ENCODE assay signal across 20 cellular contexts in genomic region chr4:56118055-56118454, GRCh38.
A peak's percentile ranks its signal among the peaks of the same experiment; 100 is the strongest.
DNase-seq lines count a peak whose midpoint lies in the region; ATAC-seq and TF ChIP-seq lines count a peak whose summit lies in the region.
"Had no signal": no experiment of that assay in that cellular context is flagged by ENCODE, and none has a peak within 500 bp of the region (broad histone marks: within the 10 kb centered on the region; RNA-seq: fewer than 3 reads in every experiment).

No MANE protein-coding gene starts in this region.

- H3K4me1 ChIP-seq in left lung (no peaks in the 10 kb centered on the region), gastroesophageal sphincter (no peaks in the 10 kb centered on the region)

- TF ChIP-seq POLR2A in gastroesophageal sphincter (IDR thresholded peaks at IDR 0.05), result no peak

- intact Hi-C loops in left lung (cut with DNase I), result no loop called here

- DNase-seq in NCI-H82 (lab: John Stamatoyannopoulos, UW), result peak; percentile 51
- no peak for DNase-seq in NCI-H82 treated with DMSO at 0.1 percent for 48 hours (lab: John Stamatoyannopoulos, UW; ENCODE audit: unreplicated experiment)
- peak; percentile 46 for DNase-seq in NCI-H510A treated with DMSO at 0.1 percent for 48 hours (lab: John Stamatoyannopoulos, UW)
- DNase-seq in left lung, result no peak
- no peak for DNase-seq in DMS79 treated with DMSO at 0.1 percent for 48 hours (lab: John Stamatoyannopoulos, UW)
- no peak for DNase-seq in occipital lobe (lab: John Stamatoyannopoulos, UW)
- DNase-seq: AML-193, DMS53, EL, GF-D8, GOT3, HCEC 1CT, KG1, NCI-H1092, NCI-H1694 treated with DMSO at 0.1 percent for 48 hours, NCI-H446 had no signal

- TF ChIP-seq CTCF in left lung (IDR thresholded peaks at IDR 0.05), result no peak
- TF ChIP-seq CTCF in gastroesophageal sphincter (IDR thresholded peaks at IDR 0.05), result no peak

- H3K9me3 ChIP-seq in left lung (no peaks in the 10 kb centered on the region), gastroesophageal sphincter (no peaks in the 10 kb centered on the region)

- H3K36me3 ChIP-seq in left lung (no peaks in the 10 kb centered on the region), gastroesophageal sphincter (no peaks in the 10 kb centered on the region)

- no peaks in the 10 kb centered on the region for H3K27me3 ChIP-seq in left lung
- H3K27me3 ChIP-seq in gastroesophageal sphincter, result no peaks in the 10 kb centered on the region

- TF ChIP-seq EP300 in gastroesophageal sphincter (IDR thresholded peaks at IDR 0.05), result no peak

- ATAC-seq in left lung (peak; percentile 97), gastroesophageal sphincter (no peak), HG03565 (IDR thresholded peaks at IDR 0.05; ENCODE audit: unreplicated experiment) (no peak)
- ATAC-seq: Panc1 had no signal

- 80 to 91% methylated on average over 4 to 5 of the region's 5 CpGs for WGBS in gastroesophageal sphincter (ENCODE audit: low coverage in 1 of 2), 2 donors

- H3K27ac ChIP-seq in left lung (no peak overlapping the region), gastroesophageal sphincter (no peak overlapping the region)
- H3K27ac ChIP-seq: C4-2B had no signal

- no peak overlapping the region for H3K4me3 ChIP-seq in left lung
- H3K4me3 ChIP-seq in gastroesophageal sphincter, result no peak overlapping the region

Comparison
In these comparisons a context has a peak if more than half of its experiments do, and no peak if none do; other contexts are left out.
1. DNase-seq: peak in NCI-H82 (single experiment) and NCI-H510A treated with DMSO at 0.1 percent for 48 hours (single experiment); none in NCI-H82 treated with DMSO at 0.1 percent for 48 hours (single experiment), left lung (0 of 2), DMS79 treated with DMSO at 0.1 percent for 48 hours (single experiment) and occipital lobe (single experiment).